28 cellular contexts compared by ENCODE assay signal in the genomic region with DNA sequence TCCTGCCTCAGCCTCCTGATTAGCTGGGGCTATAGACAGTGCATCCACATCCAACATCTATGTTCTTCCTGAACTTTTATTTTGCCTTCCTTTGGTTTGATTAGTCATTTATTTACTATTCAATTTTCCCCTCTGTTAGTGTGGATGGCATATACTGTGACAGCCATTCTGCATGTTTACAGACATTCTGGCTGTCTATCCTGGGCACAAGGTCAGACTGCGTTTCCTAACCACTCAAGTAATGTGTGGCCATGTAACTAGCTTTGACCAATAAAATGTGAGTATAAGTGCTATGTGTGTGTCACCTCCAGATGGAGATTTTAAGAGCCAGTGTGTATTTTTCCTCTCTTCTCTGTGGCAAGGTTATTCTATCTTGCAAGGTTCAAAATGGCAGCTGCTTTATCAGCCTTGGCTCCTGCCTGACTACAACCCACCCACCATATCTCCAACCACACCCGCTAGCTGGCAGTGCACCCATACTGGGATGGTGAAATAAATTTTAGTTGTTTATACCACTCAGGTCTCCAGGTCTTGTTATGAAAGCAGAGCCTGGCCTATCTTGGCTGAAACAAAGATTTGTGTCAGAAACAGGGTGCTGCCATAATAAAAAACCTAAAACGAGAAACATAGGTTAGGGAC. TPM values are rescaled to one million over a fixed set of nuclear protein-coding genes. Genes with fewer than 3 reads are reported as not detected.
"Had no signal": no experiment of that assay in that cellular context is flagged by ENCODE, and none has a peak within 500 bp of the region (broad histone marks: within the 10 kb centered on the region; RNA-seq: fewer than 3 reads in every experiment).

No MANE protein-coding gene starts in this region.

- DNase-seq: activated CD4-positive, alpha-beta T cell treated with anti-CD3 and anti-CD28 coated beads for 36 hours; activated CD4-positive, alpha-beta T cell treated with anti-CD3 and anti-CD28 coated beads, Interleukin-2, amount 50 U/mL, for 1 hour; activated CD8-positive, alpha-beta memory T cell treated with anti-CD3 and anti-CD28 coated beads, Interleukin-2, amount 50 U/mL, for 4 hours; activated CD8-positive, alpha-beta T cell treated with anti-CD3 and anti-CD28 coated beads for 36 hours; activated gamma-delta T cell treated with Interleukin-2 at 50 U/mL for 16 hours; activated naive CD4-positive, alpha-beta T cell treated with anti-CD3 and anti-CD28 coated beads, Interleukin-2, amount 10 ng/mL, durations not matched to agents 7 days and 5 days; activated naive CD8-positive, alpha-beta T cell treated with anti-CD3 and anti-CD28 coated beads for 36 hours; activated T-cell treated with anti-CD3 and anti-CD28 coated beads, Interleukin-2, amount 50 U/mL, for 72 hours; anterior cingulate cortex; caudate nucleus; Kasumi-1; NCI-H1048; NCI-H146; NCI-H187 treated with DMSO at 0.1 percent for 48 hours; NCI-H2171; NCI-H2227 treated with DMSO at 0.1 percent for 48 hours; NCI-H526; NCI-H82; Peyer's patch; Right ventricle myocardium superior; SJCRH30; SK-N-SH; T-helper 1 cell; WERI-Rb-1 had no signal

- H3K4me3 Mint-ChIP-seq: activated CD4-positive, alpha-beta T cell treated with anti-CD3 and anti-CD28 coated beads for 36 hours; activated CD8-positive, alpha-beta T cell treated with anti-CD3 and anti-CD28 coated beads for 36 hours; activated naive CD4-positive, alpha-beta T cell treated with anti-CD3 and anti-CD28 coated beads, Interleukin-2, amount 10 ng/mL, durations not matched to agents 7 days and 5 days; activated naive CD8-positive, alpha-beta T cell treated with anti-CD3 and anti-CD28 coated beads for 36 hours; activated T-cell treated with anti-CD3 and anti-CD28 coated beads, Interleukin-2, amount 50 U/mL, for 72 hours had no signal

- H3K9ac ChIP-seq: SK-N-SH had no signal

- H3K9me2 ChIP-seq: SK-N-SH had no signal

- H3K36me3 Mint-ChIP-seq: activated naive CD4-positive, alpha-beta T cell treated with anti-CD3 and anti-CD28 coated beads, Interleukin-2, amount 10 ng/mL, durations not matched to agents 7 days and 5 days; activated naive CD8-positive, alpha-beta T cell treated with anti-CD3 and anti-CD28 coated beads for 36 hours had no signal

- ATAC-seq: activated CD4-positive, alpha-beta T cell treated with anti-CD3 and anti-CD28 coated beads for 36 hours; activated CD8-positive, alpha-beta T cell treated with anti-CD3 and anti-CD28 coated beads for 36 hours; activated T-cell treated with anti-CD3 and anti-CD28 coated beads, Interleukin-2, amount 50 U/mL, for 72 hours had no signal

- H3K9me3 ChIP-seq: Peyer's patch, SJCRH30, SK-N-SH had no signal

- H3K4me2 ChIP-seq: SK-N-SH had no signal

- H3K27ac Mint-ChIP-seq: activated CD4-positive, alpha-beta T cell treated with anti-CD3 and anti-CD28 coated beads for 36 hours; activated CD8-positive, alpha-beta T cell treated with anti-CD3 and anti-CD28 coated beads for 36 hours; activated naive CD4-positive, alpha-beta T cell treated with anti-CD3 and anti-CD28 coated beads, Interleukin-2, amount 10 ng/mL, durations not matched to agents 7 days and 5 days; activated naive CD8-positive, alpha-beta T cell treated with anti-CD3 and anti-CD28 coated beads for 36 hours; activated T-cell treated with anti-CD3 and anti-CD28 coated beads, Interleukin-2, amount 50 U/mL, for 72 hours; activated T-helper 2 cell treated with anti-CD3 and anti-CD28 coated beads, Interferon-gamma antibody, Interleukin-2, Interleukin-4, amounts not matched to agents 10 μg/mL and 5 μg/mL and 100 μg/mL, durations not matched to agents 14 hours and 24 hours and 36 hours had no signal

- H3K4me1 Mint-ChIP-seq: activated CD4-positive, alpha-beta T cell treated with anti-CD3 and anti-CD28 coated beads for 36 hours; activated naive CD4-positive, alpha-beta T cell treated with anti-CD3 and anti-CD28 coated beads, Interleukin-2, amount 10 ng/mL, durations not matched to agents 7 days and 5 days; activated naive CD8-positive, alpha-beta T cell treated with anti-CD3 and anti-CD28 coated beads for 36 hours had no signal

- H3K4me1 ChIP-seq: Peyer's patch, SJCRH30 had no signal

- H3K4me3 ChIP-seq: Peyer's patch, SJCRH30 had no signal

- H3K27me3 ChIP-seq: Peyer's patch had no signal

- H3K27ac ChIP-seq: Peyer's patch, RWPE1, SJCRH30, WERI-Rb-1 had no signal

- H3K9me3 Mint-ChIP-seq: activated CD8-positive, alpha-beta T cell treated with anti-CD3 and anti-CD28 coated beads for 36 hours; activated naive CD4-positive, alpha-beta T cell treated with anti-CD3 and anti-CD28 coated beads, Interleukin-2, amount 10 ng/mL, durations not matched to agents 7 days and 5 days; activated naive CD8-positive, alpha-beta T cell treated with anti-CD3 and anti-CD28 coated beads for 36 hours; activated T-cell treated with anti-CD3 and anti-CD28 coated beads, Interleukin-2, amount 50 U/mL, for 72 hours; activated T-helper 2 cell treated with anti-CD3 and anti-CD28 coated beads, Interferon-gamma antibody, Interleukin-2, Interleukin-4, amounts not matched to agents 10 μg/mL and 5 μg/mL and 100 μg/mL, durations not matched to agents 14 hours and 24 hours and 36 hours had no signal

- H3K36me3 ChIP-seq: Peyer's patch, SJCRH30, WERI-Rb-1 had no signal

RNA-seq across cellular contexts. Expression of gene PDE6A, which starts 32.2 kb away (rescaled TPM):
- total RNA-seq: activated CD4-positive, alpha-beta T cell treated with anti-CD3 and anti-CD28 coated beads for 36 hours; activated CD8-positive, alpha-beta T cell treated with anti-CD3 and anti-CD28 coated beads for 36 hours; activated naive CD8-positive, alpha-beta T cell treated with anti-CD3 and anti-CD28 coated beads for 36 hours; activated T-helper 2 cell treated with anti-CD3 and anti-CD28 coated beads, Interferon-gamma antibody, Interleukin-2, Interleukin-4, amounts not matched to agents 10 μg/mL and 5 μg/mL and 100 μg/mL, durations not matched to agents 14 hours and 24 hours and 36 hours; OCI-LY7; Peyer's patch; T-helper 2 cell treated with Interferon-gamma antibody and Interleukin-4, amounts not matched to agents 100 ng/mL and 5 ng/mL, for 36 hours had no signal
